ENCODE assay signal across 8 cellular contexts in the genomic region with DNA sequence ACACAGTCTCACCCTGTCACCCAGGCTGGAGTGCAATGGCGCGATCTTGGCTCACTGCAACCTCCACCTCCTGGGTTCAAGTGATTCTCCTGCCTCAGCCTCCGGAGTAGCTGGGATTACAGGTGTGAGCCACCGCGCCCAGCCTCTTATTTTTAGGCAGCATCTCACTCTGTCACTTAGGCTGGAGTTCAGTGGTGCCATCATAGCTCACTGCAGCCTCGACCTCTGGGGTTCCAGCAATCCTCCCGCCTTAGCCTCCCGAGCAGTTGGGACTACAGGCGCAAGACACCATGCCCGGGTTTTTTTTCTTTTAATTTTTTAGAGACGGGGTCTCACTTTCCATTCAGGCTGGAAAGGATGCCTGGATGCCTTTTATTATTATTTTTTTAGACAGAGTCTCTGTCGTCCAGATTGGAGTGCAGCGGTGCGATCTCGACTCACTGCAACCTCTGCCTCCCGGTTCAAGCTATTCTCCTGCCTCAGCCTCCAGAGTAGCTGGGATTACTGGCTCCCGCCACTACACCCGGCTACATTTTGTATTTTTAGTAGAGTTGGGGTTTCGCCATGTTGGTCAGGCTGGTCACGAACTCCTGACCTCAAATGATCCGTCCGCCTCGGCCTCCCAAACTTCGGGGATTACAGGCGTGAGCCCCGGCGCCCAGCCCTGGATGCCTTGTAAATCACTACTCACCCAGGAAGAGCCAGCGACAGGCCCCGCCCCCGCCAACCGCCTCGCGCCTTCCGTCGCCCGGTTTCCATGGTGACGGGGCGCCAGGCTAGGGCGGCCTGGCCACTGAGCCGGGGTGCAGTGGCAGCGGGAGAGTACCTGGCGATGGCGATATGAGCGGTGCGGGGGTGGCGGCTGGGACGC. TPM values are rescaled to one million over a fixed set of nuclear protein-coding genes. Genes with fewer than 3 reads are reported as not detected.
DNase-seq lines count a peak whose midpoint lies in the region; ATAC-seq and TF ChIP-seq lines count a peak whose summit lies in the region.
"Not testable (repeated sequence)": the region's sequence is repeated elsewhere in the genome, so short reads cannot be mapped to it uniquely, and the experiment has no call there.

A gene (plus strand): TSS at position 758 of the 871 bp plus-strand sequence. CDS start 83 bp downstream, at position 841.

- not testable (repeated sequence) for H3K27me3 ChIP-seq in right atrium auricular region

- H3K4me3 ChIP-seq in right atrium auricular region, result peak within 1 kb of the TSS; percentile 19 to 40
- H3K4me3 ChIP-seq in retinal pigment epithelial cell (ENCODE audit: low read length), result peak within 1 kb of the TSS; percentile 42
- peak within 1 kb of the TSS; percentile 23 for H3K4me3 ChIP-seq in urinary bladder (ENCODE audit: low read depth, low read length)

- not testable (repeated sequence) for TF ChIP-seq CTCF in right atrium auricular region (IDR thresholded peaks at IDR 0.05); retinal pigment epithelial cell (conservative IDR thresholded peaks at IDR 0.05; ENCODE audit: low read depth, low read length)

- H3K9me3 ChIP-seq in right atrium auricular region, result not testable (repeated sequence)

- not testable (repeated sequence) for H3K4me1 ChIP-seq in right atrium auricular region; urinary bladder (ENCODE audit: insufficient read depth)

- WGBS in urinary bladder, result 32% methylated on average over 41 of the region's 47 CpGs

- H3K36me3 ChIP-seq in right atrium auricular region; urinary bladder (ENCODE audit: insufficient read depth): not testable (repeated sequence)

- H3K27ac ChIP-seq in right atrium auricular region; urinary bladder (ENCODE audit: low read depth): not testable (repeated sequence)

- ATAC-seq in GM18861 (IDR thresholded peaks at IDR 0.05; ENCODE audit: unreplicated experiment) (peak; percentile 94), HG03039 (IDR thresholded peaks at IDR 0.05; ENCODE audit: unreplicated experiment) (peak; percentile 88)

- DNase-seq in NCI-H1930 (lab: John Stamatoyannopoulos, UW), result peak; percentile 34 to 57
- DNase-seq in T-helper 9 cell, result peak; percentile 70
- DNase-seq in amniotic epithelial cell (ENCODE audit: low read depth), result peak; percentile 26
- DNase-seq in right atrium auricular region (ENCODE audit: low spot score), result peak; percentile 73
- not testable (repeated sequence) for DNase-seq in retinal pigment epithelial cell (ENCODE audit: low read depth)

RNA-seq across cellular contexts. Expression of the gene that starts here (rescaled TPM):
- total RNA-seq in right atrium auricular region, result 1 to 10 TPM; 2.8 to 3.9 TPM
- total RNA-seq in urinary bladder, result 6.2 TPM
- 21.3 TPM for polyA plus RNA-seq in urinary bladder
